In the genomic region with DNA sequence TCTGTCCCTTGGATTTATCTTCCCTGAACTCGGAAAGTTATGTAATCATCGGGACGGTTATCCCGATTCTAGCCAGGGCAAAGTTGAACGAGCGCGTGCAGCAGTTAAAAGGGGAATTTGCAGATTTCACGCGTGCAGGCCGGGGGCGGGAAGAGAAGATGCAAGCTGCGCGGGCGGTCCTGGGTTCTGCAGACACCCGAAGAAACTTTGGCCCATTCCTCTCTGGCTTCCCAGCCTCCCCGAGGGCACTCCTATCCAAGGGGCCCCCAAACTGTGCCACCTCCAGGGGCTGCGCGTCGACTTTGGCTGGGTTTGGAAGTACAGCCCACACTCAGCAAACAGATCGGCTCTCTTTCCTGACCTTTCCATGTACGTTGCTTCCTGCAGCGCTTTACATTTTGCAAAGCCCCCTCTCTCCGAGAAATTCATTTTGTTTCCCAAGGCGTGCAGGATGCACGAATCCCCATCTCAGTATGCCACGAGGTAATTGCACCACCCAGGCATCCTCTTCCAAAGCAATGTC, we compare ENCODE assay signal across 1 cellular context.
TF ChIP-seq lines count a peak whose summit lies in the region.

No MANE protein-coding gene starts in this region.

TF ChIP-seq in A549, 52 proteins besides CTCF, POLR2A, EP300 and RAD21 (continued from another document):
- peak; percentile 33 for TF ChIP-seq MAX (IDR thresholded peaks at IDR 0.05)
- TF ChIP-seq ZNF302 (CRISPR knock-in tag; IDR thresholded peaks at IDR 0.05), result no peak
- peak in 1 of 2 experiments; percentile 44; a peak in 1 of 4 replicates for TF ChIP-seq CEBPB (IDR thresholded peaks at IDR 0.05)
- TF ChIP-seq, protein P1, sequence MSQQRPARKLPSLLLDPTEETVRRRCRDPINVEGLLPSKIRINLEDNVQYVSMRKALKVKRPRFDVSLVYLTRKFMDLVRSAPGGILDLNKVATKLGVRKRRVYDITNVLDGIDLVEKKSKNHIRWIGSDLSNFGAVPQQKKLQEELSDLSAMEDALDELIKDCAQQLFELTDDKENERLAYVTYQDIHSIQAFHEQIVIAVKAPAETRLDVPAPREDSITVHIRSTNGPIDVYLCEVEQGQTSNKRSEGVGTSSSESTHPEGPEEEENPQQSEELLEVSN (IDR thresholded peaks at IDR 0.05; ENCODE audit: borderline replicate concordance, low read depth), result peak; percentile 82
- no peak for TF ChIP-seq EHMT2 (IDR thresholded peaks at IDR 0.05; ENCODE audit: low read depth)
- TF ChIP-seq ESRRA (IDR thresholded peaks at IDR 0.05; ENCODE audit: borderline replicate concordance, low read length), result no peak
